In genomic region chr6:159540152-159540551, GRCh38 we compare ENCODE assay signal across 15 cellular contexts.
A peak's percentile ranks its signal among the peaks of the same experiment; 100 is the strongest.
DNase-seq lines count a peak whose midpoint lies in the region; ATAC-seq and TF ChIP-seq lines count a peak whose summit lies in the region.
"Had no signal": no experiment of that assay in that cellular context is flagged by ENCODE, and none has a peak within 500 bp of the region (broad histone marks: within the 10 kb centered on the region; RNA-seq: fewer than 3 reads in every experiment).

No MANE protein-coding gene starts in this region.

- H3K9me3 Mint-ChIP-seq in stimulated activated naive CD8-positive, alpha-beta T cell treated with anti-CD3 and anti-CD28 coated beads, Interleukin-15, amount 100 ng/mL, for 72 hours, result no peaks in the 10 kb centered on the region
- H3K9me3 Mint-ChIP-seq: CD14-positive monocyte had no signal

- no peak overlapping the region for H3K27ac Mint-ChIP-seq in stimulated activated naive CD8-positive, alpha-beta T cell treated with anti-CD3 and anti-CD28 coated beads, Interleukin-15, amount 100 ng/mL, for 72 hours
- H3K27ac Mint-ChIP-seq: CD14-positive monocyte, IgD-negative memory B cell, T-helper 17 cell had no signal

- H3K36me3 ChIP-seq in OCI-LY7 (ENCODE audit: insufficient read depth, low read length), result no peaks in the 10 kb centered on the region
- H3K36me3 ChIP-seq: pancreas, tibial nerve had no signal

- no TSS peak for BruUV-seq in OCI-LY7 (replicated peaks; lab: Mats Ljungman, UMichigan)

- intact Hi-C loops in OCI-LY7 (cut with micrococcal nuclease; ENCODE audit: unreplicated experiment), result no loop called here

- no peaks in the 10 kb centered on the region for H3K79me2 ChIP-seq in OCI-LY7 (ENCODE audit: insufficient read depth, low read depth, low read length)

- CTCF ChIA-PET in OCI-LY7 (lab: Charles Lee; ENCODE audit: unreplicated experiment), result interaction anchor here (1.0 to 1.4 kb wide), 2 partner anchors 55 to 57 kb away, joined by 3 to 4 read pairs; no protein-coding TSS in a partner anchor

- TF ChIP-seq CTCF in OCI-LY7 (conservative IDR thresholded peaks at IDR 0.05; ENCODE audit: low read length) (peak; percentile 86), foreskin keratinocyte (conservative IDR thresholded peaks at IDR 0.05) (peak; percentile 43)

- H4K20me1 ChIP-seq in OCI-LY7 (ENCODE audit: insufficient read depth, low read length), result no peaks in the 10 kb centered on the region

- H3K9me2 ChIP-seq in OCI-LY7 (ENCODE audit: insufficient read depth, low read length), result no peaks in the 10 kb centered on the region

- no peak for ATAC-seq in stimulated activated naive CD8-positive, alpha-beta T cell treated with anti-CD3 and anti-CD28 coated beads, Interleukin-15, Interleukin-2, amounts not matched to agents 100 U/mL and 50 U/mL, for 24 hours
- no peak for ATAC-seq in stimulated activated naive CD8-positive, alpha-beta T cell treated with anti-CD3 and anti-CD28 coated beads, Interleukin-15, amount 100 ng/mL, for 72 hours
- ATAC-seq in foreskin keratinocyte, result peak; percentile 46
- ATAC-seq: pancreas, T-helper 17 cell had no signal

- H3K4me3 ChIP-seq in OCI-LY7 (ENCODE audit: low read depth, low read length, poor library complexity, severe bottlenecking), result no peak overlapping the region
- H3K4me3 ChIP-seq: pancreas, tibial nerve had no signal

- no peak overlapping the region for H3K4me2 ChIP-seq in OCI-LY7 (ENCODE audit: low read length)

- no peaks in the 10 kb centered on the region for H3K9me3 ChIP-seq in OCI-LY7 (ENCODE audit: low read length)
- H3K9me3 ChIP-seq: pancreas, tibial nerve had no signal

- POLR2A ChIA-PET in OCI-LY7 (lab: Charles Lee), result interaction anchor here (0.6 to 1.3 kb wide), 8 partner anchors 14 to 265 kb away, joined by 3 to 4 read pairs (median 4); partner anchors contain the start of gene WTAP

- no peaks in the 10 kb centered on the region for H3K4me1 Mint-ChIP-seq in stimulated activated naive CD8-positive, alpha-beta T cell treated with anti-CD3 and anti-CD28 coated beads, Interleukin-15, amount 100 ng/mL, for 72 hours
- H3K4me1 Mint-ChIP-seq: IgD-negative memory B cell had no signal

- peak overlapping the region; percentile 60; the same call in 1 of the 2 replicates for H2AFZ ChIP-seq in OCI-LY7 (ENCODE audit: low read length)

- H3K27me3 ChIP-seq in foreskin keratinocyte, result peaks cover 4% of the 10 kb centered on the region
- H3K27me3 ChIP-seq: pancreas, tibial nerve had no signal

- H3K4me1 ChIP-seq in OCI-LY7 (ENCODE audit: insufficient read depth, low read length, poor library complexity, severe bottlenecking) (no peaks in the 10 kb centered on the region), foreskin keratinocyte (no peaks in the 10 kb centered on the region)
- H3K4me1 ChIP-seq: pancreas, tibial nerve had no signal

- peaks cover 21% of the 10 kb centered on the region for H3K27me3 Mint-ChIP-seq in stimulated activated naive CD8-positive, alpha-beta T cell treated with anti-CD3 and anti-CD28 coated beads, Interleukin-15, amount 100 ng/mL, for 72 hours

- no peak overlapping the region for H3K4me3 Mint-ChIP-seq in stimulated activated naive CD8-positive, alpha-beta T cell treated with anti-CD3 and anti-CD28 coated beads, Interleukin-15, amount 100 ng/mL, for 72 hours
- H3K4me3 Mint-ChIP-seq: CD14-positive monocyte, IgD-negative memory B cell, T-helper 17 cell had no signal

- H3K27ac ChIP-seq in OCI-LY7 (ENCODE audit: low read depth, low read length, poor library complexity, severe bottlenecking) (no peak overlapping the region), foreskin keratinocyte (no peak overlapping the region)
- H3K27ac ChIP-seq: epithelial cell of prostate, pancreas, tibial nerve had no signal

- peak; percentile 6 for DNase-seq in stimulated activated naive CD8-positive, alpha-beta T cell treated with anti-CD3 and anti-CD28 coated beads, Interleukin-15, Interleukin-2, amounts not matched to agents 100 U/mL and 50 U/mL, for 24 hours
- no peak for DNase-seq in stimulated activated naive CD8-positive, alpha-beta T cell treated with anti-CD3 and anti-CD28 coated beads, Interleukin-15, amount 100 ng/mL, for 72 hours
- peak; percentile 66 for DNase-seq in OCI-LY7 (ENCODE audit: low spot score)
- DNase-seq in foreskin keratinocyte, result no peak
- DNase-seq in putamen (ENCODE audit: low spot score), result no peak
- DNase-seq in AG20443 (ENCODE audit: low spot score), result no peak
- DNase-seq in NCI-H2227 (lab: John Stamatoyannopoulos, UW; ENCODE audit: unreplicated experiment), result no peak
- no peak for DNase-seq in H4 (ENCODE audit: low spot score)
- DNase-seq: NCI-H524 treated with DMSO at 0.1 percent for 48 hours, pancreas, T-helper 17 cell had no signal

Comparison
In these comparisons a context has a peak if more than half of its experiments do, and no peak if none do; other contexts are left out.
1. DNase-seq: peak in stimulated activated naive CD8-positive, alpha-beta T cell treated with anti-CD3 and anti-CD28 coated beads, Interleukin-15, Interleukin-2, amounts not matched to agents 100 U/mL and 50 U/mL, for 24 hours (single experiment) and OCI-LY7 (single experiment); none in stimulated activated naive CD8-positive, alpha-beta T cell treated with anti-CD3 and anti-CD28 coated beads, Interleukin-15, amount 100 ng/mL, for 72 hours (0 of 2), foreskin keratinocyte (0 of 2), putamen (single experiment), AG20443 (single experiment), NCI-H2227 (single experiment) and H4 (single experiment).